Comparison of ENCODE assay signal across 1 cellular context in the genomic region with DNA sequence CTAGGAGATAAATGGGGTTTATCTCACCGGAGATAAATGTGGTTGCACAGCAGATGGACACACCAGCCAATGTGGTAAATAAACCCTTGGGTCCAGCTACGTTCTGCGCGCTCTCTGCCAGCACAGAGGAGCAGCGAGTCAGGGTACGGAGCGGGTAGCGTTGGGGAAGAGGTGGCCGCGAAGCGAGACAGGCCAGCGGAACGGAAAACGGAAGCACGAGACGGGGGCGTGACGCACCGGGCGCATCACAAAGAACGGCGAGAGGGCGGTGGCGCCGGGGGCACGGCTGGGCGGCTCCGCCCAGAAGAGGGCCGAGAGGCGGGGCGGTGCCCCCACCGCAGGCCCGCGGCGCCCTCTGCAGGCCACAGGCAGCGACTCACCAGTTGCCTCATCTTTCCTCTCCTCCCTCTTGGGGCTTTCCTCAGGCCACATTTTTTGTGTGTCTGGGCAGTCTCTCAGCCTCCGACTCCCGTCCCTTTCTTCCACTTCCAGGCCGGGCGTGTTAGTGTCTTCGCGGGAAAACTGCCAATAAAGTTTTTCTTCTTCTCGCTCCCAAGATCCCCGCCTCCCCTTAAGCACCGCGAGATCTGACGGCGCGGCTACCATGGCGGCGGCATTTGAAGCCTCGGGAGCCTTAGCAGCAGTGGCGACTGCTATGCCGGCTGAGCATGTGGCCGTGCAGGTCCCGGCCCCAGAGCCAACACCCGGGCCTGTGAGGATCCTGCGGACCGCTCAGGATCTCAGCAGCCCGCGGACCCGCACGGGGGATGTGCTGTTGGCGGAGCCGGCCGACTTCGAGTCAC.
A peak's percentile ranks its signal among the peaks of the same experiment; 100 is the strongest.
TF ChIP-seq lines count a peak whose summit lies in the region.

A gene with protein sequence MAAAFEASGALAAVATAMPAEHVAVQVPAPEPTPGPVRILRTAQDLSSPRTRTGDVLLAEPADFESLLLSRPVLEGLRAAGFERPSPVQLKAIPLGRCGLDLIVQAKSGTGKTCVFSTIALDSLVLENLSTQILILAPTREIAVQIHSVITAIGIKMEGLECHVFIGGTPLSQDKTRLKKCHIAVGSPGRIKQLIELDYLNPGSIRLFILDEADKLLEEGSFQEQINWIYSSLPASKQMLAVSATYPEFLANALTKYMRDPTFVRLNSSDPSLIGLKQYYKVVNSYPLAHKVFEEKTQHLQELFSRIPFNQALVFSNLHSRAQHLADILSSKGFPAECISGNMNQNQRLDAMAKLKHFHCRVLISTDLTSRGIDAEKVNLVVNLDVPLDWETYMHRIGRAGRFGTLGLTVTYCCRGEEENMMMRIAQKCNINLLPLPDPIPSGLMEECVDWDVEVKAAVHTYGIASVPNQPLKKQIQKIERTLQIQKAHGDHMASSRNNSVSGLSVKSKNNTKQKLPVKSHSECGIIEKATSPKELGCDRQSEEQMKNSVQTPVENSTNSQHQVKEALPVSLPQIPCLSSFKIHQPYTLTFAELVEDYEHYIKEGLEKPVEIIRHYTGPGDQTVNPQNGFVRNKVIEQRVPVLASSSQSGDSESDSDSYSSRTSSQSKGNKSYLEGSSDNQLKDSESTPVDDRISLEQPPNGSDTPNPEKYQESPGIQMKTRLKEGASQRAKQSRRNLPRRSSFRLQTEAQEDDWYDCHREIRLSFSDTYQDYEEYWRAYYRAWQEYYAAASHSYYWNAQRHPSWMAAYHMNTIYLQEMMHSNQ (plus strand): TSS at position 581 of the 803 bp plus-strand sequence. CDS start 24 bp downstream, at position 605.

TF ChIP-seq in HepG2, 621 proteins besides CTCF, POLR2A, EP300 and RAD21 (continued from another document and continues in another):
- TF ChIP-seq GABPA (IDR thresholded peaks at IDR 0.05; ENCODE audit: low read depth, low read length), result peak; percentile 70
- peak; percentile 79 for TF ChIP-seq GABPA (CRISPR knock-in tag; IDR thresholded peaks at IDR 0.05; ENCODE audit: low read depth)
- TF ChIP-seq ZNF737 (CRISPR knock-in tag; IDR thresholded peaks at IDR 0.05; ENCODE audit: borderline replicate concordance), result no peak
- TF ChIP-seq, protein P1, sequence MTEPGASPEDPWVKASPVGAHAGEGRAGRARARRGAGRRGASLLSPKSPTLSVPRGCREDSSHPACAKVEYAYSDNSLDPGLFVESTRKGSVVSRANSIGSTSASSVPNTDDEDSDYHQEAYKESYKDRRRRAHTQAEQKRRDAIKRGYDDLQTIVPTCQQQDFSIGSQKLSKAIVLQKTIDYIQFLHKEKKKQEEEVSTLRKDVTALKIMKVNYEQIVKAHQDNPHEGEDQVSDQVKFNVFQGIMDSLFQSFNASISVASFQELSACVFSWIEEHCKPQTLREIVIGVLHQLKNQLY (CRISPR knock-in tag; IDR thresholded peaks at IDR 0.05), result peak; percentile 90
- TF ChIP-seq NR2C2 (CRISPR knock-in tag; IDR thresholded peaks at IDR 0.05; ENCODE audit: borderline replicate concordance), result peak; percentile 81
- peak; percentile 80 for TF ChIP-seq PHF5A (CRISPR knock-in tag; IDR thresholded peaks at IDR 0.05; ENCODE audit: low read depth, unreplicated experiment)
- 0 out of 2 replicates have a peak, but pooled peaks have one; percentile 22 for TF ChIP-seq ZNF609 (CRISPR knock-in tag; IDR thresholded peaks at IDR 0.05; ENCODE audit: borderline replicate concordance)
- TF ChIP-seq ATF7-NPFF (CRISPR knock-in tag; IDR thresholded peaks at IDR 0.05; ENCODE audit: low read depth), result peak; percentile 31
- 0 out of 2 replicates have a peak, but pooled peaks have one; percentile 35 for TF ChIP-seq ZNF101 (CRISPR knock-in tag; IDR thresholded peaks at IDR 0.05; ENCODE audit: borderline replicate concordance, low read depth)
- peak; percentile 99 for TF ChIP-seq ZBTB8A (CRISPR knock-in tag; IDR thresholded peaks at IDR 0.05; ENCODE audit: borderline replicate concordance, low read depth)
- peak; percentile 92 for TF ChIP-seq XRCC5 (optimal IDR thresholded peaks at IDR 0.05; ENCODE audit: low read length)
- peak; percentile 78 for TF ChIP-seq IKZF5 (CRISPR knock-in tag; IDR thresholded peaks at IDR 0.05)
- TF ChIP-seq ZNF547 (CRISPR knock-in tag; IDR thresholded peaks at IDR 0.05), result peak; percentile 42; the same call in 1 of the 2 replicates
- TF ChIP-seq, protein P2, sequence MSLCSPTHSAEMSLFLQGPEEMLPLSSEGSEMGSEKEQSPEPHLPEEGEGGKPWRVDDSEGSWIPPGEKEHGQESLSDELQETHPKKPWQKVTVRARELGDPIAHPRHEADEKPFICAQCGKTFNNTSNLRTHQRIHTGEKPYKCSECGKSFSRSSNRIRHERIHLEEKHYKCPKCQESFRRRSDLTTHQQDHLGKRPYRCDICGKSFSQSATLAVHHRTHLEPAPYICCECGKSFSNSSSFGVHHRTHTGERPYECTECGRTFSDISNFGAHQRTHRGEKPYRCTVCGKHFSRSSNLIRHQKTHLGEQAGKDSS (CRISPR knock-in tag; IDR thresholded peaks at IDR 0.05; ENCODE audit: borderline replicate concordance, low read depth), result peak; percentile 66; the same call in 1 of the 2 replicates
- TF ChIP-seq PITX1 (CRISPR knock-in tag; IDR thresholded peaks at IDR 0.05), result peak; percentile 66; the same call in 1 of the 2 replicates
- TF ChIP-seq MED1 (CRISPR knock-in tag; IDR thresholded peaks at IDR 0.05), result peak; percentile 56
- TF ChIP-seq ARNT2 (CRISPR knock-in tag; IDR thresholded peaks at IDR 0.05; ENCODE audit: low read depth), result peak; percentile 74
- TF ChIP-seq SP1 (IDR thresholded peaks at IDR 0.05), result peak; percentile 38; the same call in 1 of the 2 replicates
- peak; percentile 85; the same call in 1 of the 2 replicates for TF ChIP-seq SP1 (CRISPR knock-in tag; IDR thresholded peaks at IDR 0.05)
- no peak for TF ChIP-seq ZNF619 (CRISPR knock-in tag; IDR thresholded peaks at IDR 0.05)
- TF ChIP-seq, protein P3, sequence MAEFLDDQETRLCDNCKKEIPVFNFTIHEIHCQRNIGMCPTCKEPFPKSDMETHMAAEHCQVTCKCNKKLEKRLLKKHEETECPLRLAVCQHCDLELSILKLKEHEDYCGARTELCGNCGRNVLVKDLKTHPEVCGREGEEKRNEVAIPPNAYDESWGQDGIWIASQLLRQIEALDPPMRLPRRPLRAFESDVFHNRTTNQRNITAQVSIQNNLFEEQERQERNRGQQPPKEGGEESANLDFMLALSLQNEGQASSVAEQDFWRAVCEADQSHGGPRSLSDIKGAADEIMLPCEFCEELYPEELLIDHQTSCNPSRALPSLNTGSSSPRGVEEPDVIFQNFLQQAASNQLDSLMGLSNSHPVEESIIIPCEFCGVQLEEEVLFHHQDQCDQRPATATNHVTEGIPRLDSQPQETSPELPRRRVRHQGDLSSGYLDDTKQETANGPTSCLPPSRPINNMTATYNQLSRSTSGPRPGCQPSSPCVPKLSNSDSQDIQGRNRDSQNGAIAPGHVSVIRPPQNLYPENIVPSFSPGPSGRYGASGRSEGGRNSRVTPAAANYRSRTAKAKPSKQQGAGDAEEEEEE (CRISPR knock-in tag; IDR thresholded peaks at IDR 0.05; ENCODE audit: borderline replicate concordance), result no peak; the same call in 1 of the 2 replicates
- TF ChIP-seq MLXIP (CRISPR knock-in tag; IDR thresholded peaks at IDR 0.05; ENCODE audit: borderline replicate concordance), result peak; percentile 88; the same call in 1 of the 2 replicates
- no peak for TF ChIP-seq ZNF451 (CRISPR knock-in tag; IDR thresholded peaks at IDR 0.05)
- TF ChIP-seq RNF2 (conservative IDR thresholded peaks at IDR 0.05; ENCODE audit: low read depth), result peak; percentile 92; the same call in 1 of the 2 replicates
- no peak; the same call in none of the 2 replicates for TF ChIP-seq NCOA2 (CRISPR knock-in tag; IDR thresholded peaks at IDR 0.05)
- TF ChIP-seq REXO4 (CRISPR knock-in tag; IDR thresholded peaks at IDR 0.05; ENCODE audit: borderline replicate concordance), result no peak
- TF ChIP-seq, protein P4, sequence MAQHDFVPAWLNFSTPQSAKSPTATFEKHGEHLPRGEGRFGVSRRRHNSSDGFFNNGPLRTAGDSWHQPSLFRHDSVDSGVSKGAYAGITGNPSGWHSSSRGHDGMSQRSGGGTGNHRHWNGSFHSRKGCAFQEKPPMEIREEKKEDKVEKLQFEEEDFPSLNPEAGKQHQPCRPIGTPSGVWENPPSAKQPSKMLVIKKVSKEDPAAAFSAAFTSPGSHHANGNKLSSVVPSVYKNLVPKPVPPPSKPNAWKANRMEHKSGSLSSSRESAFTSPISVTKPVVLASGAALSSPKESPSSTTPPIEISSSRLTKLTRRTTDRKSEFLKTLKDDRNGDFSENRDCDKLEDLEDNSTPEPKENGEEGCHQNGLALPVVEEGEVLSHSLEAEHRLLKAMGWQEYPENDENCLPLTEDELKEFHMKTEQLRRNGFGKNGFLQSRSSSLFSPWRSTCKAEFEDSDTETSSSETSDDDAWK (CRISPR knock-in tag; IDR thresholded peaks at IDR 0.05), result no peak
- peak; percentile 97 for TF ChIP-seq HDAC1 (CRISPR knock-in tag; IDR thresholded peaks at IDR 0.05)
- TF ChIP-seq, protein P5, sequence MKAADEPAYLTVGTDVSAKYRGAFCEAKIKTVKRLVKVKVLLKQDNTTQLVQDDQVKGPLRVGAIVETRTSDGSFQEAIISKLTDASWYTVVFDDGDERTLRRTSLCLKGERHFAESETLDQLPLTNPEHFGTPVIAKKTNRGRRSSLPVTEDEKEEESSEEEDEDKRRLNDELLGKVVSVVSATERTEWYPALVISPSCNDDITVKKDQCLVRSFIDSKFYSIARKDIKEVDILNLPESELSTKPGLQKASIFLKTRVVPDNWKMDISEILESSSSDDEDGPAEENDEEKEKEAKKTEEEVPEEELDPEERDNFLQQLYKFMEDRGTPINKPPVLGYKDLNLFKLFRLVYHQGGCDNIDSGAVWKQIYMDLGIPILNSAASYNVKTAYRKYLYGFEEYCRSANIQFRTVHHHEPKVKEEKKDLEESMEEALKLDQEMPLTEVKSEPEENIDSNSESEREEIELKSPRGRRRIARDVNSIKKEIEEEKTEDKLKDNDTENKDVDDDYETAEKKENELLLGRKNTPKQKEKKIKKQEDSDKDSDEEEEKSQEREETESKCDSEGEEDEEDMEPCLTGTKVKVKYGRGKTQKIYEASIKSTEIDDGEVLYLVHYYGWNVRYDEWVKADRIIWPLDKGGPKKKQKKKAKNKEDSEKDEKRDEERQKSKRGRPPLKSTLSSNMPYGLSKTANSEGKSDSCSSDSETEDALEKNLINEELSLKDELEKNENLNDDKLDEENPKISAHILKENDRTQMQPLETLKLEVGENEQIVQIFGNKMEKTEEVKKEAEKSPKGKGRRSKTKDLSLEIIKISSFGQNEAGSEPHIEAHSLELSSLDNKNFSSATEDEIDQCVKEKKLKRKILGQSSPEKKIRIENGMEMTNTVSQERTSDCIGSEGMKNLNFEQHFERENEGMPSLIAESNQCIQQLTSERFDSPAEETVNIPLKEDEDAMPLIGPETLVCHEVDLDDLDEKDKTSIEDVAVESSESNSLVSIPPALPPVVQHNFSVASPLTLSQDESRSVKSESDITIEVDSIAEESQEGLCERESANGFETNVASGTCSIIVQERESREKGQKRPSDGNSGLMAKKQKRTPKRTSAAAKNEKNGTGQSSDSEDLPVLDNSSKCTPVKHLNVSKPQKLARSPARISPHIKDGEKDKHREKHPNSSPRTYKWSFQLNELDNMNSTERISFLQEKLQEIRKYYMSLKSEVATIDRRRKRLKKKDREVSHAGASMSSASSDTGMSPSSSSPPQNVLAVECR (CRISPR knock-in tag; IDR thresholded peaks at IDR 0.05; ENCODE audit: borderline replicate concordance), result peak; percentile 92
